Comparison of ENCODE assay signal across 28 cellular contexts in genomic region chr1:10237157-10237539, GRCh38. TPM values are rescaled to one million over a fixed set of nuclear protein-coding genes. Genes with fewer than 3 reads are reported as not detected.
A peak's percentile ranks its signal among the peaks of the same experiment; 100 is the strongest.
DNase-seq lines count a peak whose midpoint lies in the region; ATAC-seq and TF ChIP-seq lines count a peak whose summit lies in the region.
"Had no signal": no experiment of that assay in that cellular context is flagged by ENCODE, and none has a peak within 500 bp of the region (broad histone marks: within the 10 kb centered on the region; RNA-seq: fewer than 3 reads in every experiment).

No MANE protein-coding gene starts in this region.

- POLR2A ChIA-PET in activated CD4-positive, alpha-beta memory T cell treated with anti-CD3 and anti-CD28 coated beads, Interleukin-2, amount 10 ng/mL, durations not matched to agents 7 days and 5 days (lab: Charles Lee) = interaction anchor here (1.1 kb wide), 1 partner anchor 14 kb away, joined by 3 read pairs; no protein-coding TSS in a partner anchor
- POLR2A ChIA-PET in activated CD4-positive, alpha-beta memory T cell treated with anti-CD3 and anti-CD28 coated beads for 36 hours (lab: Charles Lee) = interaction anchor here (1.6 kb wide), 1 partner anchor 295 kb away, joined by 3 read pairs; no protein-coding TSS in a partner anchor

- H3K27me3 ChIP-seq in smooth muscle cell (ENCODE audit: low read depth) = no peaks in the 10 kb centered on the region
- H3K27me3 ChIP-seq in vagina = no peaks in the 10 kb centered on the region
- no peaks in the 10 kb centered on the region for H3K27me3 ChIP-seq in upper lobe of left lung
- H3K27me3 ChIP-seq: colonic mucosa, pancreas, stomach had no signal

- no peaks in the 10 kb centered on the region for H3K4me1 ChIP-seq in smooth muscle cell (ENCODE audit: low read depth)
- peaks cover 29% of the 10 kb centered on the region for H3K4me1 ChIP-seq in vagina
- peaks cover 4 to 11% (median 5%) of the 10 kb centered on the region in 4 donors for H3K4me1 ChIP-seq in upper lobe of left lung
- H3K4me1 ChIP-seq: colonic mucosa, pancreas had no signal

- TF ChIP-seq EP300 in upper lobe of left lung (IDR thresholded peaks at IDR 0.05) = no peak

- WGBS in smooth muscle cell (ENCODE audit: low lambda C conversion rate) = 100% methylated on average over 1 of the region's 1 CpG
- 92 to 98% methylated on average over 1 of the region's 1 CpG for WGBS in upper lobe of left lung, 2 donors

- H3K36me3 Mint-ChIP-seq in activated CD4-positive, alpha-beta memory T cell treated with anti-CD3 and anti-CD28 coated beads, Interleukin-2, amount 10 ng/mL, durations not matched to agents 7 days and 5 days (ENCODE audit: low read depth) = no peaks in the 10 kb centered on the region
- no peaks in the 10 kb centered on the region for H3K36me3 Mint-ChIP-seq in activated CD4-positive, alpha-beta memory T cell treated with anti-CD3 and anti-CD28 coated beads for 36 hours
- peaks cover 10% of the 10 kb centered on the region for H3K36me3 Mint-ChIP-seq in endothelial cell (ENCODE audit: low read depth, unreplicated experiment)

- no peaks in the 10 kb centered on the region for H3K36me3 ChIP-seq in smooth muscle cell (ENCODE audit: low read depth)
- no peaks in the 10 kb centered on the region for H3K36me3 ChIP-seq in vagina
- peaks cover 3 to 33% (median 9%) of the 10 kb centered on the region in 4 donors for H3K36me3 ChIP-seq in upper lobe of left lung
- H3K36me3 ChIP-seq: colonic mucosa, pancreas had no signal

- H3K4me1 Mint-ChIP-seq in activated CD4-positive, alpha-beta memory T cell treated with anti-CD3 and anti-CD28 coated beads, Interleukin-2, amount 10 ng/mL, durations not matched to agents 7 days and 5 days = peaks cover 23% of the 10 kb centered on the region
- peaks cover 17% of the 10 kb centered on the region for H3K4me1 Mint-ChIP-seq in activated CD4-positive, alpha-beta memory T cell treated with anti-CD3 and anti-CD28 coated beads for 36 hours (ENCODE audit: low read depth)
- no peaks in the 10 kb centered on the region for H3K4me1 Mint-ChIP-seq in endothelial cell (ENCODE audit: unreplicated experiment)

- H3K4me3 Mint-ChIP-seq in activated CD4-positive, alpha-beta memory T cell treated with anti-CD3 and anti-CD28 coated beads, Interleukin-2, amount 10 ng/mL, durations not matched to agents 7 days and 5 days = no peak overlapping the region
- H3K4me3 Mint-ChIP-seq in activated CD4-positive, alpha-beta memory T cell treated with anti-CD3 and anti-CD28 coated beads for 36 hours = no peak overlapping the region
- H3K4me3 Mint-ChIP-seq in endothelial cell (ENCODE audit: unreplicated experiment) = peak overlapping the region; percentile 21
- H3K4me3 Mint-ChIP-seq: activated B cell treated with CpG ODN at 0.5 μM for 24 hours; CD4-positive, alpha-beta memory T cell; T-helper 1 cell treated with Interleukin-12 subunit alpha and Interleukin-12 subunit beta and Interleukin-4 antibody, amounts not matched to agents 30 μg/mL and 1 μg/mL, for 36 hours had no signal

- H3K27ac ChIP-seq in smooth muscle cell (ENCODE audit: low read depth) = peak overlapping the region; percentile 46
- no peak overlapping the region for H3K27ac ChIP-seq in vagina
- H3K27ac ChIP-seq in upper lobe of left lung = no peak overlapping the region
- H3K27ac ChIP-seq: colonic mucosa, epithelial cell of prostate, pancreas, stomach had no signal

- H3F3A ChIP-seq in smooth muscle cell (ENCODE audit: low read depth) = no peaks in the 10 kb centered on the region

- no peak for ATAC-seq in upper lobe of left lung (ENCODE audit: low FRiP score in 2 of 2)
- ATAC-seq: pancreas had no signal

- H3K4me2 ChIP-seq in smooth muscle cell = peak overlapping the region; percentile 66
- H3K4me2 ChIP-seq: SK-N-SH had no signal

- no peaks in the 10 kb centered on the region for H3K27me3 Mint-ChIP-seq in activated CD4-positive, alpha-beta memory T cell treated with anti-CD3 and anti-CD28 coated beads, Interleukin-2, amount 10 ng/mL, durations not matched to agents 7 days and 5 days
- H3K27me3 Mint-ChIP-seq in activated CD4-positive, alpha-beta memory T cell treated with anti-CD3 and anti-CD28 coated beads for 36 hours = no peaks in the 10 kb centered on the region
- H3K27me3 Mint-ChIP-seq in endothelial cell (ENCODE audit: unreplicated experiment) = no peaks in the 10 kb centered on the region
- H3K27me3 Mint-ChIP-seq: activated B cell treated with CpG ODN at 0.5 μM for 24 hours; activated T-helper 17 cell treated with anti-CD3 and anti-CD28 coated beads, Interleukin-2, amount 50 U/mL, for 72 hours; CD4-positive, alpha-beta memory T cell had no signal

- H3K9me3 ChIP-seq in smooth muscle cell (replicated peaks; ENCODE audit: low read depth) (no peaks in the 10 kb centered on the region), vagina (no peaks in the 10 kb centered on the region), upper lobe of left lung (no peaks in the 10 kb centered on the region)
- H3K9me3 ChIP-seq: colonic mucosa, pancreas, SK-N-SH, stomach had no signal

- peaks cover 68% of the 10 kb centered on the region for H3K79me2 ChIP-seq in smooth muscle cell (ENCODE audit: low read depth)

- no peak overlapping the region for H3K4me3 ChIP-seq in smooth muscle cell
- H3K4me3 ChIP-seq in vagina = no peak overlapping the region
- H3K4me3 ChIP-seq in upper lobe of left lung = no peak overlapping the region
- H3K4me3 ChIP-seq: colonic mucosa, pancreas, skin epidermis, stomach had no signal

- intact Hi-C loops in activated CD4-positive, alpha-beta memory T cell treated with anti-CD3 and anti-CD28 coated beads for 36 hours (cut with micrococcal nuclease) = no loop called here
- intact Hi-C loops in vagina (cut with DNase I) = no loop called here

- H4K20me1 ChIP-seq in smooth muscle cell (ENCODE audit: low read depth) = peaks cover 97% of the 10 kb centered on the region

- DNase-seq in activated CD4-positive, alpha-beta memory T cell treated with anti-CD3 and anti-CD28 coated beads, Interleukin-2, amount 10 ng/mL, durations not matched to agents 7 days and 5 days = no peak
- DNase-seq in activated CD4-positive, alpha-beta memory T cell treated with anti-CD3 and anti-CD28 coated beads for 36 hours = no peak
- peak; percentile 18 for DNase-seq in MV-4-11 (lab: John Stamatoyannopoulos, UW)
- DNase-seq in endothelial cell (ENCODE audit: low spot score) = no peak
- no peak for DNase-seq in smooth muscle cell (lab: John Stamatoyannopoulos, UW; ENCODE audit: unreplicated experiment)
- DNase-seq in vagina (ENCODE audit: extremely low spot score in 2 of 2) = no peak
- no peak for DNase-seq in SK-N-DZ (ENCODE audit: low spot score)
- DNase-seq in upper lobe of left lung = no peak
- DNase-seq: activated B cell treated with CpG ODN at 0.5 μM for 24 hours; activated CD8-positive, alpha-beta memory T cell treated with anti-CD3 and anti-CD28 coated beads, Interleukin-2, amount 50 U/mL, for 48 hours; activated naive CD4-positive, alpha-beta T cell treated with anti-CD3 and anti-CD28 coated beads, Interleukin-2, amount 50 U/mL, for 16 hours; AML-193; CD4-positive, alpha-beta memory T cell; colonic mucosa; effector CD8-positive, alpha-beta T cell; EL; NCI-H146; NCI-H446; NCI-H748 treated with DMSO at 0.1 percent for 48 hours; pancreas; retina; SK-N-SH; stimulated activated CD4-positive, alpha-beta T cell treated with anti-CD3 and anti-CD28 coated beads, Interleukin-1b, Interleukin-23, amount 100 ng/mL, for 48 hours; stomach had no signal

- H2AFZ ChIP-seq in smooth muscle cell (ENCODE audit: low read depth) = no peak overlapping the region

- H3K27ac Mint-ChIP-seq in activated CD4-positive, alpha-beta memory T cell treated with anti-CD3 and anti-CD28 coated beads, Interleukin-2, amount 10 ng/mL, durations not matched to agents 7 days and 5 days = peak overlapping the region; percentile 23
- no peak overlapping the region for H3K27ac Mint-ChIP-seq in activated CD4-positive, alpha-beta memory T cell treated with anti-CD3 and anti-CD28 coated beads for 36 hours
- H3K27ac Mint-ChIP-seq in endothelial cell (ENCODE audit: unreplicated experiment) = no peak overlapping the region
- H3K27ac Mint-ChIP-seq: activated B cell treated with CpG ODN at 0.5 μM for 24 hours; T-helper 1 cell treated with Interleukin-12 subunit alpha and Interleukin-12 subunit beta and Interleukin-4 antibody, amounts not matched to agents 30 μg/mL and 1 μg/mL, for 36 hours had no signal

- CTCF ChIA-PET in activated CD4-positive, alpha-beta memory T cell treated with anti-CD3 and anti-CD28 coated beads, Interleukin-2, amount 10 ng/mL, durations not matched to agents 7 days and 5 days (lab: Charles Lee) = interaction anchor here (3.2 kb wide), 1 partner anchor 27 kb away, joined by 17 read pairs; the partner anchor contains the start of gene KIF1B
- CTCF ChIA-PET in activated CD4-positive, alpha-beta memory T cell treated with anti-CD3 and anti-CD28 coated beads for 36 hours (lab: Charles Lee) = no interaction called here

- no peak for TF ChIP-seq CTCF in endothelial cell (IDR thresholded peaks at IDR 0.05; ENCODE audit: unreplicated experiment)
- no peak for TF ChIP-seq CTCF in smooth muscle cell (IDR thresholded peaks at IDR 0.05; ENCODE audit: borderline replicate concordance, insufficient read depth, poor library complexity, severe bottlenecking)
- no peak for TF ChIP-seq CTCF in vagina (IDR thresholded peaks at IDR 0.05)
- no peak for TF ChIP-seq CTCF in upper lobe of left lung (IDR thresholded peaks at IDR 0.05)

- TF ChIP-seq POLR2A in vagina (IDR thresholded peaks at IDR 0.05) (no peak), upper lobe of left lung (IDR thresholded peaks at IDR 0.05) (no peak)

- H3K9ac ChIP-seq in smooth muscle cell (ENCODE audit: low read depth) = no peak overlapping the region
- H3K9ac ChIP-seq: SK-N-SH had no signal

- no peaks in the 10 kb centered on the region for H3K9me3 Mint-ChIP-seq in activated CD4-positive, alpha-beta memory T cell treated with anti-CD3 and anti-CD28 coated beads, Interleukin-2, amount 10 ng/mL, durations not matched to agents 7 days and 5 days
- no peaks in the 10 kb centered on the region for H3K9me3 Mint-ChIP-seq in activated CD4-positive, alpha-beta memory T cell treated with anti-CD3 and anti-CD28 coated beads for 36 hours
- no peaks in the 10 kb centered on the region for H3K9me3 Mint-ChIP-seq in endothelial cell (ENCODE audit: unreplicated experiment)
- H3K9me3 Mint-ChIP-seq: activated B cell treated with CpG ODN at 0.5 μM for 24 hours; activated T-helper 17 cell treated with anti-CD3 and anti-CD28 coated beads, Interleukin-2, amount 50 U/mL, for 72 hours; CD4-positive, alpha-beta memory T cell; T-helper 1 cell treated with Interleukin-12 subunit alpha and Interleukin-12 subunit beta and Interleukin-4 antibody, amounts not matched to agents 30 μg/mL and 1 μg/mL, for 36 hours had no signal

RNA-seq across cellular contexts. Expression of gene KIF1B, which starts 26.8 kb away (rescaled TPM):
- 10 to 100 TPM; 22.5 to 22.7 TPM for total RNA-seq in activated CD4-positive, alpha-beta memory T cell treated with anti-CD3 and anti-CD28 coated beads, Interleukin-2, amount 10 ng/mL, durations not matched to agents 7 days and 5 days
- 10 to 100 TPM; 16.8 to 17.4 TPM for total RNA-seq in activated CD4-positive, alpha-beta memory T cell treated with anti-CD3 and anti-CD28 coated beads for 36 hours
- total RNA-seq in endothelial cell (ENCODE audit: unreplicated experiment) = 111 TPM
- total RNA-seq in smooth muscle cell = 29.6 and 34.3 TPM in 2 replicates
- polyA plus RNA-seq in smooth muscle cell = 9.1 and 15.1 TPM in 2 replicates
- total RNA-seq in vagina = 45.4 TPM
- 21.7 and 21.8 TPM in 2 replicates for polyA plus RNA-seq in SK-N-DZ (2014; cell fraction: cytosol; rRNA removed)
- polyA plus RNA-seq in SK-N-DZ (2014; cell fraction: nucleus; rRNA removed) = 12.3 and 19.5 TPM in 2 replicates
- 10 to 100 TPM; 29.4 to 67.1 (median 42.0) TPM for total RNA-seq in upper lobe of left lung
